In genomic region chr9:5450360-5451051, GRCh38 we compare ENCODE assay signal across 8 cellular contexts. TPM values are rescaled to one million over a fixed set of nuclear protein-coding genes. Genes with fewer than 3 reads are reported as not detected.
DNase-seq lines count a peak whose midpoint lies in the region; ATAC-seq and TF ChIP-seq lines count a peak whose summit lies in the region.

CD274 (plus strand) TSS chr9:5450542; CDS start chr9:5456114, 5,572 bp downstream.

- no peaks in the 10 kb centered on the region for H3K36me3 ChIP-seq in HUES64 (ENCODE audit: insufficient read depth, low read length)

- H3K9me3 ChIP-seq in HUES64 (ENCODE audit: insufficient read depth, low read depth, low read length): no peaks in the 10 kb centered on the region

- 14% methylated on average over 34 of the region's 36 CpGs for WGBS in HUES64

- peak within 1 kb of the TSS; percentile 92 for H3K27ac Mint-ChIP-seq in activated T-helper 2 cell treated with anti-CD3 and anti-CD28 coated beads, Interferon-gamma antibody, Interleukin-2, Interleukin-4, amounts not matched to agents 10 μg/mL and 5 μg/mL and 100 μg/mL, durations not matched to agents 14 hours and 24 hours and 36 hours
- H3K27ac Mint-ChIP-seq in nephron: peak within 1 kb of the TSS in 1 of 3 experiments; percentile 34

- H3K27me3 Mint-ChIP-seq in activated T-helper 2 cell treated with anti-CD3 and anti-CD28 coated beads, Interferon-gamma antibody, Interleukin-2, Interleukin-4, amounts not matched to agents 10 μg/mL and 5 μg/mL and 100 μg/mL, durations not matched to agents 14 hours and 24 hours and 36 hours (ENCODE audit: low read depth): no peaks in the 10 kb centered on the region
- H3K27me3 Mint-ChIP-seq in nephron (ENCODE audit: low read depth): peaks cover 9% of the 10 kb centered on the region

- H3K27me3 ChIP-seq in HUES64 (ENCODE audit: insufficient read depth, low read length): no peaks in the 10 kb centered on the region

- H3K4me1 ChIP-seq in HUES64 (ENCODE audit: insufficient read depth, low read length): no peaks in the 10 kb centered on the region

- H3K4me3 ChIP-seq in HUES64 (ENCODE audit: low read length) (peak within 1 kb of the TSS; percentile 56), fibroblast of the aortic adventitia (ENCODE audit: low read depth, low read length) (peak within 1 kb of the TSS; percentile 71)

- peak; percentile 59 for ATAC-seq in GM21390 (IDR thresholded peaks at IDR 0.05; ENCODE audit: unreplicated experiment)
- peak; percentile 83 for ATAC-seq in stimulated activated naive CD8-positive, alpha-beta T cell treated with anti-CD3 and anti-CD28 coated beads, Interleukin-15, Interleukin-2, amounts not matched to agents 100 U/mL and 50 U/mL, for 24 hours

- peak; percentile 88 for DNase-seq in D341Med (ENCODE audit: low spot score)
- peak; percentile 97 for DNase-seq in RKO (ENCODE audit: low spot score)
- peak; percentile 77 for DNase-seq in activated T-helper 2 cell treated with anti-CD3 and anti-CD28 coated beads, Interferon-gamma antibody, Interleukin-2, Interleukin-4, amounts not matched to agents 10 μg/mL and 5 μg/mL and 100 μg/mL, durations not matched to agents 14 hours and 24 hours and 36 hours (ENCODE audit: low spot score)
- DNase-seq in fibroblast of the aortic adventitia (ENCODE audit: low read depth): peak; percentile 81
- peak; percentile 92 for DNase-seq in stimulated activated naive CD8-positive, alpha-beta T cell treated with anti-CD3 and anti-CD28 coated beads, Interleukin-15, Interleukin-2, amounts not matched to agents 100 U/mL and 50 U/mL, for 24 hours

- H3K4me1 Mint-ChIP-seq in activated T-helper 2 cell treated with anti-CD3 and anti-CD28 coated beads, Interferon-gamma antibody, Interleukin-2, Interleukin-4, amounts not matched to agents 10 μg/mL and 5 μg/mL and 100 μg/mL, durations not matched to agents 14 hours and 24 hours and 36 hours (ENCODE audit: low read depth): peaks cover 71% of the 10 kb centered on the region
- peaks cover 6% of the 10 kb centered on the region for H3K4me1 Mint-ChIP-seq in nephron

- intact Hi-C loops in activated T-helper 2 cell treated with anti-CD3 and anti-CD28 coated beads, Interferon-gamma antibody, Interleukin-2, Interleukin-4, amounts not matched to agents 10 μg/mL and 5 μg/mL and 100 μg/mL, durations not matched to agents 14 hours and 24 hours and 36 hours (cut with micrococcal nuclease): loop anchor here (1.0 to 10.0 kb wide), 9 partner anchors 9 to 1926 kb away; partner anchors contain the start of genes JAK2, PDCD1LG2, PLGRKT and RFX3

- H3K36me3 Mint-ChIP-seq in activated T-helper 2 cell treated with anti-CD3 and anti-CD28 coated beads, Interferon-gamma antibody, Interleukin-2, Interleukin-4, amounts not matched to agents 10 μg/mL and 5 μg/mL and 100 μg/mL, durations not matched to agents 14 hours and 24 hours and 36 hours (ENCODE audit: low read depth): peaks cover 33% of the 10 kb centered on the region
- H3K36me3 Mint-ChIP-seq in nephron (ENCODE audit: low read depth): no peaks in the 10 kb centered on the region

- H3K9me3 Mint-ChIP-seq in activated T-helper 2 cell treated with anti-CD3 and anti-CD28 coated beads, Interferon-gamma antibody, Interleukin-2, Interleukin-4, amounts not matched to agents 10 μg/mL and 5 μg/mL and 100 μg/mL, durations not matched to agents 14 hours and 24 hours and 36 hours: no peaks in the 10 kb centered on the region
- H3K9me3 Mint-ChIP-seq in nephron: no peaks in the 10 kb centered on the region

- H3K9ac ChIP-seq in HUES64 (ENCODE audit: low read depth, low read length): no peak within 1 kb of the TSS

- TF ChIP-seq CTCF in fibroblast of the aortic adventitia (IDR thresholded peaks at IDR 0.05; ENCODE audit: insufficient read depth, low read length) (peak; percentile 79), nephron (IDR thresholded peaks at IDR 0.05; ENCODE audit: unreplicated experiment in 3 of 3) (peak; percentile 41 to 63 (median 48))

- H3K4me3 Mint-ChIP-seq in activated T-helper 2 cell treated with anti-CD3 and anti-CD28 coated beads, Interferon-gamma antibody, Interleukin-2, Interleukin-4, amounts not matched to agents 10 μg/mL and 5 μg/mL and 100 μg/mL, durations not matched to agents 14 hours and 24 hours and 36 hours (ENCODE audit: low read depth): peak within 1 kb of the TSS; percentile 97
- H3K4me3 Mint-ChIP-seq in nephron: peak within 1 kb of the TSS; percentile 80 to 87 (median 84)

- no peak within 1 kb of the TSS for H3K27ac ChIP-seq in HUES64 (ENCODE audit: low read depth, low read length)

RNA-seq across cellular contexts. Expression of gene CD274, which starts in this region (rescaled TPM):
- not detected for polyA plus RNA-seq in HUES64 (2013, experiment 1 of 2)
- polyA plus RNA-seq in HUES64 (2013, experiment 2 of 2): not detected
- 36.7 and 40.5 TPM in 2 replicates for total RNA-seq in activated T-helper 2 cell treated with anti-CD3 and anti-CD28 coated beads, Interferon-gamma antibody, Interleukin-2, Interleukin-4, amounts not matched to agents 10 μg/mL and 5 μg/mL and 100 μg/mL, durations not matched to agents 14 hours and 24 hours and 36 hours
- 0.33 and 1.1 TPM in 2 replicates for total RNA-seq in fibroblast of the aortic adventitia (ENCODE audit: low replicate concordance)

Comparison
In these comparisons a context has a peak if more than half of its experiments do, and no peak if none do; other contexts are left out.
1. RNA of gene CD274 (total RNA-seq): 36.7 to 40.5 TPM in activated T-helper 2 cell treated with anti-CD3 and anti-CD28 coated beads, Interferon-gamma antibody, Interleukin-2, Interleukin-4, amounts not matched to agents 10 μg/mL and 5 μg/mL and 100 μg/mL, durations not matched to agents 14 hours and 24 hours and 36 hours; 0.33 to 1.1 TPM in fibroblast of the aortic adventitia; every median in the first group is over 10 times any median in the second.
2. Peak in every context shown above with its lines, with median percentiles within 50 percentile points of each other: DNase-seq.